In the genomic region with DNA sequence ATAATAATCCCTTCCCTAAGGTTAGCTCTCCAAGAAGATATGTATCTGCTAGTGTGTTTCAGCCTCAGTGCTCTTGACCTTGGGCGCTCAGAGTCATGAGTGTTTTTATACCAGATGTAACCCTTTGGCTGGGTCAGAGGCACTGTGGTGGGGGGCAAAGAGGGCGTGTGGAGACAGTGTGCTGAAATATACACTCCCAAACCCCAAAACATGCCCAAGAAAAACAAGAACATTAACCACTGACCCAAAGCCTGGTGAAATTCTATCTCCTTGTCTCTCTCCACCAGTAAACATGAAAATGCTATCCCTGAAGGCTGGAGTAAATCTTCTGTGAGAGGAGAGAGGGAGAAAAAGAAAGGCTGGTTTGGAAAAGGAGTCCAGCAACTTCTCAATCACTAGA, we compare ENCODE assay signal across 30 cellular contexts. TPM values are rescaled to one million over a fixed set of nuclear protein-coding genes. Genes with fewer than 3 reads are reported as not detected.
"Had no signal": no experiment of that assay in that cellular context is flagged by ENCODE, and none has a peak within 500 bp of the region (broad histone marks: within the 10 kb centered on the region; RNA-seq: fewer than 3 reads in every experiment).

No MANE protein-coding gene starts in this region.

- H3K36me3 ChIP-seq: neural progenitor cell, ovary, right lobe of liver, spleen, suprapubic skin, transverse colon, vagina had no signal

- H3K4me3 Mint-ChIP-seq: naive thymus-derived CD8-positive, alpha-beta T cell; natural killer cell treated with Interleukin-12 subunit alpha and Interleukin-12 subunit beta and Interleukin-15 and Interleukin-18, amount 100 ng/mL, for 72 hours; neural progenitor cell; stimulated activated memory B cell treated with anti-CD40 and anti-IgM and Interleukin-4, amounts not matched to agents 10 μg/mL and 1 μg/mL and 100 μg/mL, for 72 hours; stimulated activated naive CD8-positive, alpha-beta T cell treated with anti-CD3 and anti-CD28 coated beads, Interleukin-15, amount 100 ng/mL, for 72 hours; type B pancreatic cell had no signal

- H3K36me3 Mint-ChIP-seq: natural killer cell treated with Interleukin-12 subunit alpha and Interleukin-12 subunit beta and Interleukin-15 and Interleukin-18, amount 100 ng/mL, for 72 hours; neural progenitor cell; stimulated activated memory B cell treated with anti-CD40 and anti-IgM and Interleukin-4, amounts not matched to agents 10 μg/mL and 1 μg/mL and 100 μg/mL, for 72 hours had no signal

- H3K4me3 ChIP-seq: neural progenitor cell, ovary, psoas muscle, right lobe of liver, skin epidermis, smooth muscle cell, spleen, suprapubic skin, testis, tibial artery, transverse colon, vagina had no signal

- ATAC-seq: naive thymus-derived CD8-positive, alpha-beta T cell; natural killer cell treated with Interleukin-12 subunit alpha and Interleukin-12 subunit beta and Interleukin-15 and Interleukin-18, amount 100 ng/mL, for 72 hours; psoas muscle; right cardiac atrium; right lobe of liver; stimulated activated memory B cell treated with anti-CD40 and anti-IgM and Interleukin-4, amounts not matched to agents 10 μg/mL and 1 μg/mL and 100 μg/mL, for 72 hours; stimulated activated naive CD8-positive, alpha-beta T cell treated with anti-CD3 and anti-CD28 coated beads, Interleukin-15, amount 100 ng/mL, for 72 hours; stimulated activated naive CD8-positive, alpha-beta T cell treated with anti-CD3 and anti-CD28 coated beads, Interleukin-15, Interleukin-2, amounts not matched to agents 100 U/mL and 50 U/mL, for 24 hours had no signal

- H3K9me3 ChIP-seq: ovary, psoas muscle, right lobe of liver, spleen, suprapubic skin, testis, tibial artery, transverse colon, vagina had no signal

- H3K4me1 ChIP-seq: spleen, suprapubic skin, testis, transverse colon, vagina had no signal

- H3K27me3 ChIP-seq: neural progenitor cell, ovary, right lobe of liver, suprapubic skin, testis, tibial artery, transverse colon, vagina had no signal

- DNase-seq: naive thymus-derived CD8-positive, alpha-beta T cell; occipital lobe; ovary; psoas muscle; right cardiac atrium; right lobe of liver; spleen; stimulated activated CD4-positive, alpha-beta T cell treated with anti-CD3 and anti-CD28 coated beads, Interleukin-12 subunit alpha, Interleukin-12 subunit beta, amount 100 ng/mL, for 4 hours; stimulated activated CD4-positive, alpha-beta T cell treated with anti-CD3 and anti-CD28 coated beads, Interleukin-1b, Interleukin-23, amount 100 ng/mL, for 48 hours; stimulated activated CD4-positive, alpha-beta T cell treated with anti-CD3 and anti-CD28 coated beads, Interleukin-4, amount 100 ng/mL, for 1 hour; stimulated activated CD4-positive, alpha-beta T cell treated with anti-CD3 and anti-CD28 coated beads, Interleukin-4, amount 100 ng/mL, for 4 hours; stimulated activated CD8-positive, alpha-beta memory T cell treated with anti-CD3 and anti-CD28 coated beads, Interleukin-4, amount 100 ng/mL, for 48 hours; stimulated activated naive CD4-positive, alpha-beta T cell; stimulated activated naive CD8-positive, alpha-beta T cell treated with anti-CD3 and anti-CD28 coated beads, Interleukin-15, amount 100 ng/mL, for 72 hours; stimulated activated naive CD8-positive, alpha-beta T cell treated with anti-CD3 and anti-CD28 coated beads, Interleukin-15, Interleukin-2, amounts not matched to agents 100 U/mL and 50 U/mL, for 24 hours; substantia nigra; testis; tibial artery; transverse colon had no signal

- H3K27ac Mint-ChIP-seq: natural killer cell treated with Interleukin-12 subunit alpha and Interleukin-12 subunit beta and Interleukin-15 and Interleukin-18, amount 100 ng/mL, for 72 hours; neural progenitor cell; stimulated activated memory B cell treated with anti-CD40 and anti-IgM and Interleukin-4, amounts not matched to agents 10 μg/mL and 1 μg/mL and 100 μg/mL, for 72 hours; type B pancreatic cell had no signal

- H3K27ac ChIP-seq: neural progenitor cell, ovary, parathyroid adenoma, psoas muscle, right lobe of liver, skin epidermis, spleen, suprapubic skin, testis, tibial artery, transverse colon, vagina had no signal

- FAIRE-seq: urothelium cell line had no signal

- H3K9me3 Mint-ChIP-seq: naive thymus-derived CD8-positive, alpha-beta T cell; natural killer cell treated with Interleukin-12 subunit alpha and Interleukin-12 subunit beta and Interleukin-15 and Interleukin-18, amount 100 ng/mL, for 72 hours; neural progenitor cell; stimulated activated memory B cell treated with anti-CD40 and anti-IgM and Interleukin-4, amounts not matched to agents 10 μg/mL and 1 μg/mL and 100 μg/mL, for 72 hours; stimulated activated naive CD8-positive, alpha-beta T cell treated with anti-CD3 and anti-CD28 coated beads, Interleukin-15, amount 100 ng/mL, for 72 hours had no signal

- H3K4me1 Mint-ChIP-seq: naive thymus-derived CD8-positive, alpha-beta T cell; stimulated activated memory B cell treated with anti-CD40 and anti-IgM and Interleukin-4, amounts not matched to agents 10 μg/mL and 1 μg/mL and 100 μg/mL, for 72 hours had no signal

RNA-seq across cellular contexts. Expression of a gene that starts 47.9 kb away (rescaled TPM):
- total RNA-seq: natural killer cell treated with Interleukin-12 subunit alpha and Interleukin-12 subunit beta and Interleukin-15 and Interleukin-18, amount 100 ng/mL, for 72 hours had no signal
- polyA plus RNA-seq: neural cell had no signal
